8 cellular contexts compared by ENCODE assay signal in genomic region chr7:88789480-88790064, GRCh38. TPM values are rescaled to one million over a fixed set of nuclear protein-coding genes. Genes with fewer than 3 reads are reported as not detected.
DNase-seq lines count a peak whose midpoint lies in the region; ATAC-seq and TF ChIP-seq lines count a peak whose summit lies in the region.

No MANE protein-coding gene starts in this region.

- no peaks in the 10 kb centered on the region for H3K27me3 Mint-ChIP-seq in natural killer cell (ENCODE audit: low read depth in 2 of 2)
- H3K27me3 Mint-ChIP-seq in activated T-cell treated with anti-CD3 and anti-CD28 coated beads, Interleukin-2, amount 50 U/mL, for 72 hours (ENCODE audit: low read depth) = no peaks in the 10 kb centered on the region

- DNase-seq in left ventricle myocardium inferior (no peak), left cardiac atrium (no peak), NCI-H1417 treated with DMSO at 0.1 percent for 48 hours (lab: John Stamatoyannopoulos, UW) (peak; percentile 30), dedifferentiated amniotic fluid mesenchymal stem cell (ENCODE audit: extremely low spot score) (peak; percentile 30), retinal pigment epithelial cell (ENCODE audit: low read depth) (no peak), NCI-H128 (lab: John Stamatoyannopoulos, UW; ENCODE audit: unreplicated experiment) (no peak), natural killer cell (no peak)
- no peak for DNase-seq in activated T-cell treated with anti-CD3 and anti-CD28 coated beads, Interleukin-2, amount 50 U/mL, for 72 hours

- peak; percentile 57 for TF ChIP-seq CTCF in left ventricle myocardium inferior (IDR thresholded peaks at IDR 0.05; ENCODE audit: borderline replicate concordance)
- TF ChIP-seq CTCF in retinal pigment epithelial cell (conservative IDR thresholded peaks at IDR 0.05; ENCODE audit: low read depth, low read length) = peak; percentile 50
- TF ChIP-seq CTCF in natural killer cell (IDR thresholded peaks at IDR 0.05) = no peak

- no peaks in the 10 kb centered on the region for H3K36me3 Mint-ChIP-seq in natural killer cell
- H3K36me3 Mint-ChIP-seq in activated T-cell treated with anti-CD3 and anti-CD28 coated beads, Interleukin-2, amount 50 U/mL, for 72 hours (ENCODE audit: insufficient read depth in 2 of 2) = no peaks in the 10 kb centered on the region

- H3K4me3 ChIP-seq in left ventricle myocardium inferior = no peak overlapping the region
- no peak overlapping the region for H3K4me3 ChIP-seq in retinal pigment epithelial cell (ENCODE audit: low read length)

- no peaks in the 10 kb centered on the region for H3K36me3 ChIP-seq in left ventricle myocardium inferior

- no peak overlapping the region for H3K27ac Mint-ChIP-seq in natural killer cell
- no peak overlapping the region for H3K27ac Mint-ChIP-seq in activated T-cell treated with anti-CD3 and anti-CD28 coated beads, Interleukin-2, amount 50 U/mL, for 72 hours

- H3K27ac ChIP-seq in left ventricle myocardium inferior (replicated peaks) = no peak overlapping the region

- no peaks in the 10 kb centered on the region for H3K27me3 ChIP-seq in left ventricle myocardium inferior (ENCODE audit: low read depth)

- H3K9me3 Mint-ChIP-seq in natural killer cell = peaks cover 4 to 6% of the 10 kb centered on the region in 2 donors
- no peaks in the 10 kb centered on the region for H3K9me3 Mint-ChIP-seq in activated T-cell treated with anti-CD3 and anti-CD28 coated beads, Interleukin-2, amount 50 U/mL, for 72 hours

- no peaks in the 10 kb centered on the region for H3K9me3 ChIP-seq in left ventricle myocardium inferior (replicated peaks)

- ATAC-seq in left cardiac atrium (no peak), natural killer cell (no peak)
- ATAC-seq in activated T-cell treated with anti-CD3 and anti-CD28 coated beads, Interleukin-2, amount 50 U/mL, for 72 hours (replicated peaks in 1 of 2) = no peak

- H3K4me1 Mint-ChIP-seq in natural killer cell = no peaks in the 10 kb centered on the region
- no peaks in the 10 kb centered on the region for H3K4me1 Mint-ChIP-seq in activated T-cell treated with anti-CD3 and anti-CD28 coated beads, Interleukin-2, amount 50 U/mL, for 72 hours (ENCODE audit: low read depth)

- no peaks in the 10 kb centered on the region for H3K4me1 ChIP-seq in left ventricle myocardium inferior

- H3K4me3 Mint-ChIP-seq in natural killer cell = no peak overlapping the region
- no peak overlapping the region for H3K4me3 Mint-ChIP-seq in activated T-cell treated with anti-CD3 and anti-CD28 coated beads, Interleukin-2, amount 50 U/mL, for 72 hours

- intact Hi-C loops in left ventricle myocardium inferior (cut with micrococcal nuclease) (no loop called here), left cardiac atrium (cut with DNase I) (loop anchor here in 1 of 2 donors (5.0 kb wide), 1 partner anchor 833 kb away; no protein-coding TSS in a partner anchor), natural killer cell (cut with micrococcal nuclease) (loop anchor here (5.0 kb wide), 1 partner anchor 1638 kb away; no protein-coding TSS in a partner anchor)

RNA-seq across cellular contexts. Expression of gene TEX47, which starts 6.0 kb away (rescaled TPM):
- total RNA-seq in left ventricle myocardium inferior (not detected), left cardiac atrium (not detected), natural killer cell (not detected)
- total RNA-seq in activated T-cell treated with anti-CD3 and anti-CD28 coated beads, Interleukin-2, amount 50 U/mL, for 72 hours = not detected

RNA-seq across cellular contexts. Expression of gene ZNF804B, which starts 30.1 kb away (rescaled TPM):
- not detected for total RNA-seq in left ventricle myocardium inferior
- under 1 TPM in 1 of 2 donors, not detected in 1; 0.16 TPM for total RNA-seq in left cardiac atrium
- total RNA-seq in natural killer cell = not detected
- total RNA-seq in activated T-cell treated with anti-CD3 and anti-CD28 coated beads, Interleukin-2, amount 50 U/mL, for 72 hours = not detected

Comparison
In these comparisons a context has a peak if more than half of its experiments do, and no peak if none do; other contexts are left out.
1. DNase-seq: peak in NCI-H1417 treated with DMSO at 0.1 percent for 48 hours (single experiment) and dedifferentiated amniotic fluid mesenchymal stem cell (single experiment); none in left ventricle myocardium inferior (single experiment), left cardiac atrium (single experiment), retinal pigment epithelial cell (single experiment), NCI-H128 (single experiment), natural killer cell (single experiment) and activated T-cell treated with anti-CD3 and anti-CD28 coated beads, Interleukin-2, amount 50 U/mL, for 72 hours (0 of 2).